Comparison of ENCODE assay signal across 21 cellular contexts in genomic region chr15:31523027-31523654, GRCh38.
"Had no signal": no experiment of that assay in that cellular context is flagged by ENCODE, and none has a peak within 500 bp of the region (broad histone marks: within the 10 kb centered on the region; RNA-seq: fewer than 3 reads in every experiment).

No MANE protein-coding gene starts in this region.

- H3K9me3 Mint-ChIP-seq: activated CD8-positive, alpha-beta T cell treated with anti-CD3 and anti-CD28 coated beads for 36 hours; activated naive CD4-positive, alpha-beta T cell treated with anti-CD3 and anti-CD28 coated beads for 36 hours; activated T-cell treated with anti-CD3 and anti-CD28 coated beads, Interleukin-2, amount 50 U/mL, for 24 hours; activated T-helper 1 cell treated with anti-CD3 and anti-CD28 coated beads, Interleukin-12 subunit alpha, Interleukin-12 subunit beta, Interleukin-2, Interleukin-4 antibody, amounts not matched to agents 30 ng/mL and 10 ng/mL and 1 ng/mL, durations not matched to agents 14 hours and 24 hours and 36 hours; brain; T-cell had no signal

- H3K36me3 Mint-ChIP-seq: activated naive CD8-positive, alpha-beta T cell; brain; T-cell had no signal

- H3K4me1 Mint-ChIP-seq: brain, T-cell had no signal

- H3K4me3 Mint-ChIP-seq: activated CD8-positive, alpha-beta T cell treated with anti-CD3 and anti-CD28 coated beads for 36 hours; activated naive CD4-positive, alpha-beta T cell treated with anti-CD3 and anti-CD28 coated beads for 36 hours; activated naive CD8-positive, alpha-beta T cell; activated T-cell treated with anti-CD3 and anti-CD28 coated beads, Interleukin-2, amount 50 U/mL, for 24 hours; activated T-helper 1 cell treated with anti-CD3 and anti-CD28 coated beads, Interleukin-12 subunit alpha, Interleukin-12 subunit beta, Interleukin-2, Interleukin-4 antibody, amounts not matched to agents 30 ng/mL and 10 ng/mL and 1 ng/mL, durations not matched to agents 14 hours and 24 hours and 36 hours; brain; T-cell had no signal

- DNase-seq: activated CD4-positive, CD25-positive, alpha-beta regulatory T cell; activated CD8-positive, alpha-beta T cell treated with anti-CD3 and anti-CD28 coated beads for 36 hours; activated gamma-delta T cell; activated naive CD4-positive, alpha-beta T cell treated with anti-CD3 and anti-CD28 coated beads for 36 hours; activated T-cell treated with anti-CD3 and anti-CD28 coated beads, Interleukin-2, amount 50 U/mL, for 24 hours; amygdala; Karpas-422; MM.1S; NCI-H1105; NCI-H1436; NCI-H187; NCI-H2081; NCI-H524; NCI-H748 treated with DMSO at 0.1 percent for 48 hours; T-cell had no signal

- H3K4me3 ChIP-seq: K562, SK-N-MC had no signal

- H3K27me3 Mint-ChIP-seq: activated T-cell treated with anti-CD3 and anti-CD28 coated beads, Interleukin-2, amount 50 U/mL, for 24 hours had no signal

- H3K27ac ChIP-seq: SK-N-MC, VCaP had no signal

- H3K27ac Mint-ChIP-seq: activated CD8-positive, alpha-beta T cell treated with anti-CD3 and anti-CD28 coated beads for 36 hours; activated naive CD4-positive, alpha-beta T cell treated with anti-CD3 and anti-CD28 coated beads for 36 hours; activated naive CD8-positive, alpha-beta T cell; activated T-cell treated with anti-CD3 and anti-CD28 coated beads, Interleukin-2, amount 50 U/mL, for 24 hours; activated T-helper 1 cell treated with anti-CD3 and anti-CD28 coated beads, Interleukin-12 subunit alpha, Interleukin-12 subunit beta, Interleukin-2, Interleukin-4 antibody, amounts not matched to agents 30 ng/mL and 10 ng/mL and 1 ng/mL, durations not matched to agents 14 hours and 24 hours and 36 hours; brain; T-cell had no signal

- ATAC-seq: activated CD8-positive, alpha-beta T cell treated with anti-CD3 and anti-CD28 coated beads for 36 hours; T-cell had no signal
